Comparison of ENCODE assay signal across 8 cellular contexts in the genomic region with DNA sequence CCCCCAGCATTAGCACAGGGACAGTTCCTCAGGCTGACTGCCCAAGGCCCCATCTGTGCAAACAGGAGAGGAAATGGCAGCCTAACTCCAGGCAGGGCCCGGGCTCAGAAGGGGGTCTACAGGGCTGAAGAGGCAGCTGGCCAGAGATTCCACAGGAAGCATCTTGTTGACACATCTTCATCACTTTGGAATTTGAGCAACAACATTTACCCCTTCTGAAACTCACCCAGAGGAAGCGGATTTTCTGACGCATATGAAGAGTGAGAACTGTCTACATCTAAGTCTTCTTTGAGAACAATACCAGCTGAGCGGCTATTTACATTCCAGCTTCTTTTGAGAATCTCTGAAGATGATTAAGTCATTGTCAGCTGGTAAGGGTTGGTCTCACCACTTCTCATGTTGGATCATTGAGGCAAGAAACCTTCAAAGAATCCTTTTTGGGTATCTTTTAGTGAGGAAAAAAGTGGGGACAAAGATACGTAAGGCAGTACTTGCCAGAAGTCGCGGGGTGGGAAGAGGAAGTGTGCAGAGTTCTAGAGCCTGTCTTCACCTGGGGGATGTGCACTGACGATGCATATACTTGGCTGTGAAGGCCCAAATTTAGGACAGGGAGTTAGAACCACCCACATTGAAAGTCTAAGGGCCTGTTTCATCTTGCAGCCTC. TPM values are rescaled to one million over a fixed set of nuclear protein-coding genes. Genes with fewer than 3 reads are reported as not detected.
DNase-seq lines count a peak whose midpoint lies in the region; ATAC-seq, FAIRE-seq and TF ChIP-seq lines count a peak whose summit lies in the region.

No MANE protein-coding gene starts in this region.

- POLR2A ChIA-PET in CD8-positive, alpha-beta T cell (lab: Charles Lee), result interaction anchor here (1.5 kb wide), 1 partner anchor 16 kb away, joined by 4 read pairs; no protein-coding TSS in a partner anchor

- no peaks in the 10 kb centered on the region for H3K4me1 ChIP-seq in CD8-positive, alpha-beta T cell (ENCODE audit: insufficient read depth, low read length)
- peaks cover 30% of the 10 kb centered on the region for H3K4me1 ChIP-seq in astrocyte (ENCODE audit: insufficient read depth, low read length)
- H3K4me1 ChIP-seq in pancreas, result peaks cover 9 to 18% (median 10%) of the 10 kb centered on the region in 3 donors

- CTCF ChIA-PET in CD8-positive, alpha-beta T cell (lab: Charles Lee), result interaction anchor here (1.5 kb wide), 1 partner anchor 17 kb away, joined by 3 read pairs; no protein-coding TSS in a partner anchor

- H3K4me3 Mint-ChIP-seq in CD8-positive, alpha-beta T cell, result no peak overlapping the region
- H3K4me3 Mint-ChIP-seq in astrocyte (ENCODE audit: unreplicated experiment), result peak overlapping the region; percentile 28
- H3K4me3 Mint-ChIP-seq in stimulated activated naive B cell treated with anti-CD40 and anti-IgM and Interleukin-4, amounts not matched to agents 10 μg/mL and 1 μg/mL and 100 μg/mL, for 72 hours, result peak overlapping the region; percentile 43 to 44

- TF ChIP-seq CTCF in CD8-positive, alpha-beta T cell (IDR thresholded peaks at IDR 0.05), result no peak
- TF ChIP-seq CTCF in astrocyte (IDR thresholded peaks at IDR 0.05; ENCODE audit: insufficient read depth, low read depth, low read length), result no peak
- TF ChIP-seq CTCF in pancreas (IDR thresholded peaks at IDR 0.05), result no peak

- no peaks in the 10 kb centered on the region for H3K36me3 Mint-ChIP-seq in CD8-positive, alpha-beta T cell
- peaks cover 2% of the 10 kb centered on the region for H3K36me3 Mint-ChIP-seq in astrocyte (ENCODE audit: low read depth, unreplicated experiment)
- H3K36me3 Mint-ChIP-seq in stimulated activated naive B cell treated with anti-CD40 and anti-IgM and Interleukin-4, amounts not matched to agents 10 μg/mL and 1 μg/mL and 100 μg/mL, for 72 hours, result peaks cover 0 to 6% of the 10 kb centered on the region in 2 donors

- no peaks in the 10 kb centered on the region for H3K9me3 ChIP-seq in CD8-positive, alpha-beta T cell (ENCODE audit: low read length)
- H3K9me3 ChIP-seq in astrocyte (ENCODE audit: insufficient read depth, low read depth, low read length) (no peaks in the 10 kb centered on the region), pancreas (no peaks in the 10 kb centered on the region)

- no peak for DNase-seq in CD8-positive, alpha-beta T cell
- DNase-seq in astrocyte (ENCODE audit: low read depth) (peak; percentile 62), superior temporal gyrus (ENCODE audit: extremely low spot score) (no peak), AML-193 (lab: John Stamatoyannopoulos, UW) (no peak), pancreas (no peak)
- DNase-seq in stimulated activated naive B cell treated with anti-CD40 and anti-IgM and Interleukin-4, amounts not matched to agents 10 μg/mL and 1 μg/mL and 100 μg/mL, for 72 hours, result peak; percentile 53

- H3K4me2 ChIP-seq in astrocyte (ENCODE audit: low read length), result peak overlapping the region; percentile 58

- 91 to 93% methylated on average over 8 of the region's 8 CpGs for WGBS in pancreas, 2 donors

- peak; percentile 68 for ATAC-seq in CD8-positive, alpha-beta T cell
- ATAC-seq in GM19438 (IDR thresholded peaks at IDR 0.05; ENCODE audit: low read depth, unreplicated experiment), result peak; percentile 53
- peak; percentile 45 for ATAC-seq in HG03565 (IDR thresholded peaks at IDR 0.05; ENCODE audit: unreplicated experiment)
- ATAC-seq in stimulated activated naive B cell treated with anti-CD40 and anti-IgM and Interleukin-4, amounts not matched to agents 10 μg/mL and 1 μg/mL and 100 μg/mL, for 72 hours (replicated peaks), result peak; percentile 70 to 81
- ATAC-seq in pancreas, result no peak

- H3K27ac Mint-ChIP-seq in CD8-positive, alpha-beta T cell, result peak overlapping the region; percentile 79
- H3K27ac Mint-ChIP-seq in astrocyte (ENCODE audit: unreplicated experiment), result peak overlapping the region; percentile 89
- peak overlapping the region; percentile 94 for H3K27ac Mint-ChIP-seq in stimulated activated naive B cell treated with anti-CD40 and anti-IgM and Interleukin-4, amounts not matched to agents 10 μg/mL and 1 μg/mL and 100 μg/mL, for 72 hours

- H3K27ac ChIP-seq in CD8-positive, alpha-beta T cell (ENCODE audit: low read depth, low read length), result no peak overlapping the region
- peak overlapping the region; percentile 75 for H3K27ac ChIP-seq in astrocyte (ENCODE audit: low read depth, low read length)
- H3K27ac ChIP-seq in pancreas, result no peak overlapping the region

- H3K27me3 Mint-ChIP-seq in CD8-positive, alpha-beta T cell (ENCODE audit: low read depth), result no peaks in the 10 kb centered on the region
- no peaks in the 10 kb centered on the region for H3K27me3 Mint-ChIP-seq in astrocyte (ENCODE audit: low read depth, unreplicated experiment)
- no peaks in the 10 kb centered on the region for H3K27me3 Mint-ChIP-seq in stimulated activated naive B cell treated with anti-CD40 and anti-IgM and Interleukin-4, amounts not matched to agents 10 μg/mL and 1 μg/mL and 100 μg/mL, for 72 hours

- H3K79me2 ChIP-seq in astrocyte (ENCODE audit: insufficient read depth, low read length), result no peaks in the 10 kb centered on the region

- H3K4me1 Mint-ChIP-seq in CD8-positive, alpha-beta T cell (ENCODE audit: low read depth), result peaks cover 13% of the 10 kb centered on the region
- H3K4me1 Mint-ChIP-seq in astrocyte (ENCODE audit: low read depth, unreplicated experiment), result peaks cover 21% of the 10 kb centered on the region
- H3K4me1 Mint-ChIP-seq in stimulated activated naive B cell treated with anti-CD40 and anti-IgM and Interleukin-4, amounts not matched to agents 10 μg/mL and 1 μg/mL and 100 μg/mL, for 72 hours, result peaks cover 26 to 34% of the 10 kb centered on the region in 2 donors

- H3K4me3 ChIP-seq in CD8-positive, alpha-beta T cell (ENCODE audit: low read depth, low read length), result no peak overlapping the region
- H3K4me3 ChIP-seq in astrocyte (ENCODE audit: insufficient read depth, low read depth, low read length) (no peak overlapping the region), pancreas (no peak overlapping the region)

- H3K9ac ChIP-seq in astrocyte (ENCODE audit: low read length), result peak overlapping the region; percentile 33

- no peak overlapping the region for H2AFZ ChIP-seq in astrocyte (ENCODE audit: low read depth, low read length)

- no peaks in the 10 kb centered on the region for H3K9me3 Mint-ChIP-seq in CD8-positive, alpha-beta T cell
- H3K9me3 Mint-ChIP-seq in astrocyte (ENCODE audit: unreplicated experiment), result no peaks in the 10 kb centered on the region
- no peaks in the 10 kb centered on the region for H3K9me3 Mint-ChIP-seq in stimulated activated naive B cell treated with anti-CD40 and anti-IgM and Interleukin-4, amounts not matched to agents 10 μg/mL and 1 μg/mL and 100 μg/mL, for 72 hours

- FAIRE-seq in astrocyte (lab: Jason Lieb, UNC) (peak; percentile 94), pancreas (lab: Jason Lieb, UNC) (no peak)

- H4K20me1 ChIP-seq in astrocyte (ENCODE audit: insufficient read depth, low read length), result no peaks in the 10 kb centered on the region

- H3K27me3 ChIP-seq in CD8-positive, alpha-beta T cell (ENCODE audit: insufficient read depth, low read length), result no peaks in the 10 kb centered on the region
- H3K27me3 ChIP-seq in astrocyte (ENCODE audit: insufficient read depth, low read length), result no peaks in the 10 kb centered on the region
- no peaks in the 10 kb centered on the region for H3K27me3 ChIP-seq in pancreas

- no peaks in the 10 kb centered on the region for H3K36me3 ChIP-seq in CD8-positive, alpha-beta T cell (ENCODE audit: insufficient read depth, low read length)
- H3K36me3 ChIP-seq in astrocyte (ENCODE audit: insufficient read depth, low read length) (no peaks in the 10 kb centered on the region), pancreas (no peaks in the 10 kb centered on the region)

- intact Hi-C loops in CD8-positive, alpha-beta T cell (cut with DNase I, micrococcal nuclease), result no loop called here
- intact Hi-C loops in pancreas (cut with DNase I), result no loop called here

RNA-seq across cellular contexts. Expression of a gene that starts 25.4 kb away (rescaled TPM):
- 100 to 1,000 TPM; 133 to 135 TPM for total RNA-seq in CD8-positive, alpha-beta T cell
- 279 and 320 TPM in 2 replicates for total RNA-seq in astrocyte
- 10 to 100 TPM; 42.7 to 78.6 (median 53.1) TPM for total RNA-seq in pancreas
- 100 to 1,000 TPM; 155 to 198 TPM for polyA plus RNA-seq in pancreas

RNA-seq across cellular contexts. Expression of a gene that starts 44.3 kb away (rescaled TPM):
- 10 to 100 TPM in 1 of 2 experiments, 1 to 10 TPM in 1; 9.6 to 11.2 TPM for total RNA-seq in CD8-positive, alpha-beta T cell
- 31.0 and 31.8 TPM in 2 replicates for total RNA-seq in astrocyte
- 10 to 100 TPM in 3 of 6 donors, 1 to 10 TPM in 3; 4.1 to 25.9 (median 8.5) TPM for total RNA-seq in pancreas
- 1 to 10 TPM; 4.3 to 4.8 TPM for polyA plus RNA-seq in pancreas

Comparison
In these comparisons a context has a peak if more than half of its experiments do, and no peak if none do; other contexts are left out.
1. ATAC-seq: peak in CD8-positive, alpha-beta T cell (single experiment), GM19438 (single experiment), HG03565 (single experiment) and stimulated activated naive B cell treated with anti-CD40 and anti-IgM and Interleukin-4, amounts not matched to agents 10 μg/mL and 1 μg/mL and 100 μg/mL, for 72 hours (2 of 2); none in pancreas (0 of 4).
2. DNase-seq: peak in astrocyte (single experiment) and stimulated activated naive B cell treated with anti-CD40 and anti-IgM and Interleukin-4, amounts not matched to agents 10 μg/mL and 1 μg/mL and 100 μg/mL, for 72 hours (single experiment); none in CD8-positive, alpha-beta T cell (0 of 7), superior temporal gyrus (single experiment), AML-193 (0 of 2) and pancreas (0 of 6).
3. Peak in every context shown above with its lines, with median percentiles within 50 percentile points of each other: H3K27ac Mint-ChIP-seq.